Comparison of ENCODE assay signal across 10 cellular contexts in genomic region chr7:134742688-134743350, GRCh38. TPM values are rescaled to one million over a fixed set of nuclear protein-coding genes. Genes with fewer than 3 reads are reported as not detected.
A peak's percentile ranks its signal among the peaks of the same experiment; 100 is the strongest.
DNase-seq lines count a peak whose midpoint lies in the region; ATAC-seq and TF ChIP-seq lines count a peak whose summit lies in the region.
"Had no signal": no experiment of that assay in that cellular context is flagged by ENCODE, and none has a peak within 500 bp of the region (broad histone marks: within the 10 kb centered on the region; RNA-seq: fewer than 3 reads in every experiment).

No MANE protein-coding gene starts in this region.

- H4K20me1 ChIP-seq in GM23338 (replicated peaks; ENCODE audit: insufficient read depth) (no peaks in the 10 kb centered on the region), smooth muscle cell (ENCODE audit: low read depth) (no peaks in the 10 kb centered on the region)

- H3F3A ChIP-seq in GM23338 (replicated peaks; ENCODE audit: low read depth) (no peaks in the 10 kb centered on the region), smooth muscle cell (ENCODE audit: low read depth) (peaks cover 24% of the 10 kb centered on the region)

- no peak for ATAC-seq in GM23338
- no peak for ATAC-seq in HG03135 (IDR thresholded peaks at IDR 0.05; ENCODE audit: unreplicated experiment)

- no peaks in the 10 kb centered on the region for H3K9me3 Mint-ChIP-seq in GM23338
- H3K9me3 Mint-ChIP-seq: stimulated activated naive CD8-positive, alpha-beta T cell treated with anti-CD3 and anti-CD28 coated beads, Interleukin-15, Interleukin-2, amounts not matched to agents 100 ng/mL and 50 ng/mL, for 24 hours had no signal

- WGBS in smooth muscle cell (ENCODE audit: low lambda C conversion rate) = 35% methylated on average over 2 of the region's 2 CpGs

- no peak overlapping the region for H3K4me3 Mint-ChIP-seq in GM23338
- H3K4me3 Mint-ChIP-seq: stimulated activated naive CD8-positive, alpha-beta T cell treated with anti-CD3 and anti-CD28 coated beads, Interleukin-15, Interleukin-2, amounts not matched to agents 100 ng/mL and 50 ng/mL, for 24 hours had no signal

- peak overlapping the region; percentile 49 for H3K9ac ChIP-seq in smooth muscle cell (ENCODE audit: low read depth)

- TF ChIP-seq CTCF in GM23338 (conservative IDR thresholded peaks at IDR 0.05; ENCODE audit: low read depth in 2 of 2) (no peak), cardiac fibroblast (IDR thresholded peaks at IDR 0.05; ENCODE audit: low read depth, low read length) (no peak), smooth muscle cell (IDR thresholded peaks at IDR 0.05; ENCODE audit: borderline replicate concordance, insufficient read depth, poor library complexity, severe bottlenecking) (no peak)

- no peak overlapping the region for H2AFZ ChIP-seq in GM23338
- no peak overlapping the region for H2AFZ ChIP-seq in smooth muscle cell (ENCODE audit: low read depth)

- H3K79me2 ChIP-seq in GM23338 (replicated peaks; ENCODE audit: insufficient read depth) (no peaks in the 10 kb centered on the region), smooth muscle cell (ENCODE audit: low read depth) (peaks cover 16% of the 10 kb centered on the region)

- H3K4me1 ChIP-seq in GM23338 (ENCODE audit: insufficient read depth) (peaks cover 23% of the 10 kb centered on the region), smooth muscle cell (ENCODE audit: low read depth) (peaks cover 40% of the 10 kb centered on the region)

- no peaks in the 10 kb centered on the region for H3K36me3 Mint-ChIP-seq in GM23338 (ENCODE audit: low read depth)

- no peak for DNase-seq in GM23338 (ENCODE audit: low spot score)
- peak; percentile 57 to 93 for DNase-seq in cardiac fibroblast (ENCODE audit: low read depth in 2 of 2)
- DNase-seq in iris pigment epithelial cell (ENCODE audit: low read depth) = peak; percentile 46
- no peak for DNase-seq in smooth muscle cell (lab: John Stamatoyannopoulos, UW; ENCODE audit: unreplicated experiment)
- no peak for DNase-seq in HPDE6-E6E7 (ENCODE audit: extremely low spot score)
- DNase-seq in NCI-H1694 (lab: John Stamatoyannopoulos, UW) = no peak
- DNase-seq in stimulated activated CD4-positive, alpha-beta T cell treated with anti-CD3 and anti-CD28 coated beads, Interleukin-2, amount 100 ng/mL, for 24 hours = no peak
- DNase-seq: activated CD8-positive, alpha-beta memory T cell treated with anti-CD3 and anti-CD28 coated beads, Interleukin-2, amount 50 U/mL, for 4 hours had no signal

- H3K4me3 ChIP-seq in GM23338 (no peak overlapping the region), cardiac fibroblast (replicated peaks in 1 of 2; ENCODE audit: low read depth in 2 of 2, low read length in 2 of 2) (no peak overlapping the region), smooth muscle cell (no peak overlapping the region)

- H3K27me3 Mint-ChIP-seq in GM23338 (ENCODE audit: insufficient read depth, low read depth, poor library complexity) = peaks cover 3% of the 10 kb centered on the region
- H3K27me3 Mint-ChIP-seq: stimulated activated naive CD8-positive, alpha-beta T cell treated with anti-CD3 and anti-CD28 coated beads, Interleukin-15, Interleukin-2, amounts not matched to agents 100 ng/mL and 50 ng/mL, for 24 hours had no signal

- H3K36me3 ChIP-seq in GM23338 (ENCODE audit: insufficient read depth) (no peaks in the 10 kb centered on the region), smooth muscle cell (ENCODE audit: low read depth) (no peaks in the 10 kb centered on the region)

- H3K27ac ChIP-seq in GM23338 (ENCODE audit: low read depth) (peak overlapping the region; percentile 59; the same call in 1 of the 2 replicates), smooth muscle cell (ENCODE audit: low read depth) (peak overlapping the region; percentile 97)

- H3K4me1 Mint-ChIP-seq in GM23338 = peaks cover 39% of the 10 kb centered on the region

- H3K27me3 ChIP-seq in GM23338 (ENCODE audit: insufficient read depth) (no peaks in the 10 kb centered on the region), smooth muscle cell (ENCODE audit: low read depth) (no peaks in the 10 kb centered on the region)

- H3K9me3 ChIP-seq in smooth muscle cell (replicated peaks; ENCODE audit: low read depth) = no peaks in the 10 kb centered on the region

- H3K27ac Mint-ChIP-seq in GM23338 = no peak overlapping the region
- H3K27ac Mint-ChIP-seq: stimulated activated naive CD8-positive, alpha-beta T cell treated with anti-CD3 and anti-CD28 coated beads, Interleukin-15, Interleukin-2, amounts not matched to agents 100 ng/mL and 50 ng/mL, for 24 hours had no signal

- H3K4me2 ChIP-seq in GM23338 = no peak overlapping the region; the same call in 1 of the 2 replicates
- H3K4me2 ChIP-seq in smooth muscle cell = peak overlapping the region; percentile 74

- peaks cover 11% of the 10 kb centered on the region for H3K9me2 ChIP-seq in GM23338 (ENCODE audit: insufficient read depth)

TF ChIP-seq in GM23338, 12 proteins besides CTCF, POLR2A, EP300 and RAD21 (continues in another document):
- no peak for TF ChIP-seq REST (IDR thresholded peaks at IDR 0.05; ENCODE audit: unreplicated experiment)
- no peak for TF ChIP-seq ZNF114 (CRISPR knock-in tag; IDR thresholded peaks at IDR 0.05)
- TF ChIP-seq CREB1 (CRISPR knock-in tag; IDR thresholded peaks at IDR 0.05; ENCODE audit: low read depth) = no peak
- no peak for TF ChIP-seq ETS1 (IDR thresholded peaks at IDR 0.05)
- no peak for TF ChIP-seq STAT1 (IDR thresholded peaks at IDR 0.05; ENCODE audit: unreplicated experiment)
- no peak for TF ChIP-seq NANOG (IDR thresholded peaks at IDR 0.05; ENCODE audit: borderline replicate concordance)
- no peak for TF ChIP-seq ZNF331 (CRISPR knock-in tag; IDR thresholded peaks at IDR 0.05; ENCODE audit: low read depth)
- no peak for TF ChIP-seq POLR2AphosphoS5 (IDR thresholded peaks at IDR 0.05; ENCODE audit: low read depth)
- TF ChIP-seq EZH2 (IDR thresholded peaks at IDR 0.05; ENCODE audit: low read depth, unreplicated experiment) = no peak
- no peak for TF ChIP-seq EZH2phosphoT487 (IDR thresholded peaks at IDR 0.05; ENCODE audit: unreplicated experiment)

RNA-seq across cellular contexts. Expression of gene CALD1, which starts 36.6 kb away (rescaled TPM):
- 132 and 133 TPM in 2 replicates for total RNA-seq in GM23338 (2014; rRNA removed; shearing (Covaris generic))
- polyA plus RNA-seq in GM23338 (2016; fragmentation: Nextera tagmentation; extraction: Ambion mirVana) (762 and 842 TPM in 2 replicates), smooth muscle cell (1,552 and 1,869 TPM in 2 replicates)
- 948 and 1,024 TPM in 2 replicates for total RNA-seq in smooth muscle cell

Comparison
In these comparisons a context has a peak if more than half of its experiments do, and no peak if none do; other contexts are left out.
1. DNase-seq: peak in cardiac fibroblast (2 of 2) and iris pigment epithelial cell (single experiment); none in GM23338 (single experiment), smooth muscle cell (single experiment), HPDE6-E6E7 (single experiment), NCI-H1694 (single experiment) and stimulated activated CD4-positive, alpha-beta T cell treated with anti-CD3 and anti-CD28 coated beads, Interleukin-2, amount 100 ng/mL, for 24 hours (0 of 2).